ENCODE assay signal across 6 cellular contexts in the genomic region with DNA sequence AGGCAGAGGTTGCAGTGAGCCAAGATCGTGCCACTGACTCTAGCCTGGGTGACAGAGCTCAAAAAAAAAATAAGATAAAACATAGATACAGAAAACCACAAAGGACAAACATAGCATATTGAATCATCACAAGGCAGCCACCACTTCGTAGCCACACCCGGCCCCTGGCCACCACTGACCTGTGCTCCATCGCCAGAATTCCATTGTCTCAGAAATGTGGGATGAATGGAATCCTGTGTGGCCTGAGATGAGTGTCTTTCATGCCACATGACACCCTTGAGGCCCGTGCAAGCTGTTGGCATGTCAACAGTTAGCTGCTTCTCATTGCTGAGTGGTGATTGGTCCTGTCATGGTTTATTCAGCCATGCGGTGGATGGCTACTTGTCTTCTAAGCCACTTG. TPM values are rescaled to one million over a fixed set of nuclear protein-coding genes. Genes with fewer than 3 reads are reported as not detected.
"Had no signal": no experiment of that assay in that cellular context is flagged by ENCODE, and none has a peak within 500 bp of the region (broad histone marks: within the 10 kb centered on the region; RNA-seq: fewer than 3 reads in every experiment).

No MANE protein-coding gene starts in this region.

RNA-seq across cellular contexts. Expression of a gene that starts 10.2 kb away (rescaled TPM):
- total RNA-seq: HT1080, MCF 10A, OCI-LY7, PC-3, SK-MEL-5 had no signal
- polyA plus RNA-seq: SK-N-SH had no signal

RNA-seq across cellular contexts. Expression of a gene that starts 50.4 kb away (rescaled TPM):
- total RNA-seq: HT1080, MCF 10A, OCI-LY7, PC-3, SK-MEL-5 had no signal
- polyA plus RNA-seq: SK-N-SH had no signal

RNA-seq across cellular contexts. Expression of a gene that starts 55.2 kb away (rescaled TPM):
- total RNA-seq: HT1080, MCF 10A, OCI-LY7, PC-3, SK-MEL-5 had no signal
- polyA plus RNA-seq: SK-N-SH had no signal

RNA-seq across cellular contexts. Expression of a gene that starts 59.9 kb away (rescaled TPM):
- total RNA-seq: HT1080, MCF 10A, OCI-LY7, PC-3, SK-MEL-5 had no signal
- polyA plus RNA-seq: SK-N-SH had no signal
